In the genomic region with DNA sequence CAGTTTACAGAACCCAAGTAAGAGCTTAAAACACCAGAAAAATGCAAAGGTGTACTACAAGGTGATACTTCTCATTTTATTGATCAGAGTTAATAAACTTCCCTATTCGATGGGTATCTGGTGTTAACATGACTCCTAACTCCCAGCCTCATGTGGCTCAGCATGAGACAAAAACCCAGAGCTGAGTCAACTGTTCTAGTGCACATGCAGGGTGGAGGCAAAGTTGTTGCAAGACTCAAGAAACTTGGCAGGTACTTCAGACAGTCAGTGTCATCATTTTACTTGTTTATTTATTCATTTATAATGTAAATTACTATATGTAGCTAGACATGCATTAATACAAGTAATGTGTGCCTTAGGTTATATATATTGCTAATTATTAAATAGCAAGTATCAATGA, we compare ENCODE assay signal across 16 cellular contexts.
DNase-seq lines count a peak whose midpoint lies in the region; ATAC-seq and TF ChIP-seq lines count a peak whose summit lies in the region.
"Had no signal": no experiment of that assay in that cellular context is flagged by ENCODE, and none has a peak within 500 bp of the region (broad histone marks: within the 10 kb centered on the region; RNA-seq: fewer than 3 reads in every experiment).

No MANE protein-coding gene starts in this region.

- WGBS in IMR-90 (ENCODE audit: extremely low coverage in 2 of 2, insufficient read length in 1 of 2), 2 experiments, result no CpG with 5 or more reads among the region's 1 CpG
- 8% methylated on average over 1 of the region's 1 CpG for WGBS in mammary epithelial cell (ENCODE audit: low coverage, missing lambda C conversion rate)

- BruUV-seq in IMR-90 (replicated peaks; lab: Mats Ljungman, UMichigan) (no TSS peak), mammary epithelial cell (replicated peaks; lab: Mats Ljungman, UMichigan) (no TSS peak)

- H3K4me2 ChIP-seq in IMR-90 (ENCODE audit: low read depth, low read length), result no peak overlapping the region
- no peak overlapping the region for H3K4me2 ChIP-seq in mammary epithelial cell (ENCODE audit: insufficient read depth, low read depth, low read length)

- no peak for TF ChIP-seq POLR2A in IMR-90 (IDR thresholded peaks at IDR 0.05; ENCODE audit: low read depth, low read length)

- H3K27me3 ChIP-seq in IMR-90 (ENCODE audit: control insufficient read depth, insufficient read depth, low read length) (no peaks in the 10 kb centered on the region), mammary epithelial cell (ENCODE audit: insufficient read depth, low read length) (no peaks in the 10 kb centered on the region), foreskin keratinocyte (no peaks in the 10 kb centered on the region)

- H3K27ac ChIP-seq in IMR-90 (ENCODE audit: insufficient read depth, low read length) (no peak overlapping the region), mammary epithelial cell (ENCODE audit: insufficient read depth, low read depth, low read length) (peak overlapping the region; percentile 89), foreskin keratinocyte (peak overlapping the region; percentile 77)

- H2BK15ac ChIP-seq in IMR-90 (ENCODE audit: low read depth, low read length), result no peak overlapping the region

- H3K36me3 ChIP-seq in IMR-90 (ENCODE audit: control insufficient read depth, insufficient read depth, low read length) (no peaks in the 10 kb centered on the region), mammary epithelial cell (ENCODE audit: insufficient read depth, low read length) (no peaks in the 10 kb centered on the region)

- H3K14ac ChIP-seq in IMR-90 (replicated peaks; ENCODE audit: low read depth, low read length), result peak overlapping the region; percentile 68; the same call in 1 of the 2 replicates

- peak overlapping the region; percentile 79 for H2BK20ac ChIP-seq in IMR-90 (ENCODE audit: low read depth, low read length)

- TF ChIP-seq CTCF in AG09319 (IDR thresholded peaks at IDR 0.05; ENCODE audit: low read depth, low read length) (no peak), IMR-90 (conservative IDR thresholded peaks at IDR 0.05; ENCODE audit: low read depth, low read length) (no peak), mammary epithelial cell (conservative IDR thresholded peaks at IDR 0.05 in 1 of 2, IDR thresholded peaks at IDR 0.05 in 1 of 2; ENCODE audit: extremely low read depth in 1 of 2, insufficient read depth in 1 of 2, low read depth in 1 of 2, low read length in 2 of 2) (no peak), foreskin keratinocyte (conservative IDR thresholded peaks at IDR 0.05) (no peak)

- H3K4me1 ChIP-seq in IMR-90 (ENCODE audit: control insufficient read depth, insufficient read depth, low read length), result no peaks in the 10 kb centered on the region
- peaks cover 35% of the 10 kb centered on the region for H3K4me1 ChIP-seq in mammary epithelial cell (ENCODE audit: insufficient read depth, low read length)
- peaks cover 35% of the 10 kb centered on the region for H3K4me1 ChIP-seq in foreskin keratinocyte

- CTCF ChIA-PET in IMR-90 (lab: Yijun Ruan, JAX), result interaction anchor here (0.7 kb wide), 1 partner anchor 251 kb away, joined by 3 read pairs; no protein-coding TSS in a partner anchor
- CTCF ChIA-PET in mammary epithelial cell (lab: Charles Lee; ENCODE audit: low non-redundant PET), result no interaction called here

- no peak overlapping the region for H2BK120ac ChIP-seq in IMR-90 (ENCODE audit: low read depth, low read length)

- dilution Hi-C loops in IMR-90 (cut with HindIII; ENCODE audit: low sequenced_read_pairs, unreplicated experiment), result no loop called here
- dilution Hi-C loops in mammary epithelial cell (cut with HindIII; ENCODE audit: low sequenced_read_pairs), result no loop called here

- no peak overlapping the region for H3K18ac ChIP-seq in IMR-90 (ENCODE audit: low read depth, low read length)

- H4K20me1 ChIP-seq in IMR-90 (ENCODE audit: insufficient read depth, low read length) (no peaks in the 10 kb centered on the region), mammary epithelial cell (ENCODE audit: insufficient read depth, low read length) (no peaks in the 10 kb centered on the region)

- no peak overlapping the region for H4K5ac ChIP-seq in IMR-90 (ENCODE audit: low read depth, low read length)

- H3K9me3 ChIP-seq in IMR-90 (ENCODE audit: control insufficient read depth, insufficient read depth, low read length) (no peaks in the 10 kb centered on the region), mammary epithelial cell (replicated peaks; ENCODE audit: insufficient read depth, low read length) (no peaks in the 10 kb centered on the region)

- no peak overlapping the region for H3K4me3 ChIP-seq in IMR-90 (ENCODE audit: insufficient read depth, low read depth, low read length)
- no peak overlapping the region for H3K4me3 ChIP-seq in mammary epithelial cell (replicated peaks in 1 of 3; ENCODE audit: insufficient read depth in 1 of 3, low read depth in 2 of 3, low read length in 3 of 3)

- no peaks in the 10 kb centered on the region for H3K79me2 ChIP-seq in mammary epithelial cell (ENCODE audit: insufficient read depth, low read length)

- intact Hi-C loops in IMR-90 (cut with micrococcal nuclease), result no loop called here
- intact Hi-C loops in mammary epithelial cell (cut with micrococcal nuclease), result loop anchor here (5.0 to 10.0 kb wide), 2 partner anchors 49 to 218 kb away; a partner anchor contains a TSS

- no peak overlapping the region for H3K23ac ChIP-seq in IMR-90 (ENCODE audit: low read depth, low read length)

- TF ChIP-seq RAD21 in IMR-90 (IDR thresholded peaks at IDR 0.05; ENCODE audit: low read length), result no peak

- H3K9me1 ChIP-seq in IMR-90 (ENCODE audit: insufficient read depth, low read length), result no peaks in the 10 kb centered on the region

- H2AK9ac ChIP-seq in IMR-90 (replicated peaks; ENCODE audit: low read depth, low read length, poor library complexity), result no peak overlapping the region

- peak overlapping the region; percentile 42 for H2BK5ac ChIP-seq in IMR-90 (ENCODE audit: low read depth, low read length, poor library complexity, severe bottlenecking)

- H3K79me1 ChIP-seq in IMR-90 (ENCODE audit: low read depth in 1 of 2, low read length in 2 of 2), result no peaks in the 10 kb centered on the region

- H2AK5ac ChIP-seq in IMR-90 (ENCODE audit: low read depth, low read length), result no peak overlapping the region

- H2AFZ ChIP-seq in IMR-90 (replicated peaks; ENCODE audit: low read length, poor library complexity) (no peak overlapping the region), mammary epithelial cell (ENCODE audit: low read depth, low read length) (no peak overlapping the region)

- ATAC-seq in IMR-90 (ENCODE audit: low read depth) (no peak; the same call in 1 of the 2 replicates), foreskin keratinocyte (peak; percentile 89), GM18502 (IDR thresholded peaks at IDR 0.05; ENCODE audit: poor library complexity, unreplicated experiment) (no peak)
- ATAC-seq in activated CD4-positive, CD25-positive, alpha-beta regulatory T cell treated with anti-CD3 and anti-CD28 coated beads, Interleukin-2, amount 50 U/mL, for 24 hours, result no peak
- ATAC-seq: SK-N-SH treated with all-trans-retinoic acid at 6 μM for 48 hours had no signal

- no peak overlapping the region for H3K56ac ChIP-seq in IMR-90 (ENCODE audit: extremely low read depth, insufficient read depth, low read length)

- H3K9ac ChIP-seq in IMR-90 (ENCODE audit: low read depth, low read length) (no peak overlapping the region), mammary epithelial cell (ENCODE audit: insufficient read depth, low read length) (peak overlapping the region; percentile 12)

- in situ Hi-C loops in IMR-90 (cut with MboI; ENCODE audit: low sequenced_read_pairs), result no loop called here
- in situ Hi-C loops in mammary epithelial cell (cut with MboI; ENCODE audit: low sequenced_read_pairs in 2 of 2), result no loop called here

- 0 out of 2 replicates have a peak overlapping the region, but pooled peaks have one; percentile 8 for H4K91ac ChIP-seq in IMR-90 (ENCODE audit: insufficient read depth, low read depth, low read length)

- POLR2A ChIA-PET in IMR-90 (lab: Charles Lee; ENCODE audit: unreplicated experiment), result interaction anchor here (0.7 kb wide), 1 partner anchor 127 kb away, joined by 4 read pairs; no protein-coding TSS in a partner anchor

- no peak overlapping the region for H3K4ac ChIP-seq in IMR-90 (ENCODE audit: low read depth, low read length)

- no peak overlapping the region for H4K8ac ChIP-seq in IMR-90 (ENCODE audit: low read depth in 2 of 2, low read length in 2 of 2)

- DNase-seq in AG09319 (ENCODE audit: extremely low read depth, low read depth) (peak; percentile 5), IMR-90 (peak; percentile 79), mammary epithelial cell (peak; percentile 91), foreskin keratinocyte (peak; percentile 56 to 83), Ammon's horn (ENCODE audit: low spot score) (no peak)
- no peak for DNase-seq in activated CD4-positive, alpha-beta T cell treated with anti-CD3 and anti-CD28 coated beads for 1 hour
- DNase-seq: activated naive CD4-positive, alpha-beta T cell treated with anti-CD3 and anti-CD28 coated beads, Interleukin-2, amount 10 ng/mL, durations not matched to agents 7 days and 5 days; effector CD8-positive, alpha-beta T cell; GF-D8; glutamatergic neuron; H9; NCI-H1930; NCI-H510A had no signal

TF ChIP-seq in IMR-90, 13 proteins besides CTCF, POLR2A, EP300 and RAD21 (continues in another document):
- TF ChIP-seq BHLHE40 (IDR thresholded peaks at IDR 0.05; ENCODE audit: low read depth, low read length), result peak; percentile 74; the same call in 1 of the 2 replicates
- TF ChIP-seq CEBPB (IDR thresholded peaks at IDR 0.05; ENCODE audit: low read depth, low read length), result peak; percentile 63
- no peak for TF ChIP-seq RCOR1 (IDR thresholded peaks at IDR 0.05; ENCODE audit: insufficient replicate concordance, low read length)
- no peak for TF ChIP-seq SMC3 (IDR thresholded peaks at IDR 0.05; ENCODE audit: low read depth, low read length)
- no peak for TF ChIP-seq MXI1 (IDR thresholded peaks at IDR 0.05; ENCODE audit: borderline replicate concordance, low read depth, low read length)
- no peak for TF ChIP-seq MAZ (IDR thresholded peaks at IDR 0.05; ENCODE audit: borderline replicate concordance, low read depth, low read length)
- TF ChIP-seq, protein P1, sequence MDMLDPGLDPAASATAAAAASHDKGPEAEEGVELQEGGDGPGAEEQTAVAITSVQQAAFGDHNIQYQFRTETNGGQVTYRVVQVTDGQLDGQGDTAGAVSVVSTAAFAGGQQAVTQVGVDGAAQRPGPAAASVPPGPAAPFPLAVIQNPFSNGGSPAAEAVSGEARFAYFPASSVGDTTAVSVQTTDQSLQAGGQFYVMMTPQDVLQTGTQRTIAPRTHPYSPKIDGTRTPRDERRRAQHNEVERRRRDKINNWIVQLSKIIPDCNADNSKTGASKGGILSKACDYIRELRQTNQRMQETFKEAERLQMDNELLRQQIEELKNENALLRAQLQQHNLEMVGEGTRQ (IDR thresholded peaks at IDR 0.05; ENCODE audit: low read depth, low read length), result no peak
- no peak for TF ChIP-seq FOS (IDR thresholded peaks at IDR 0.05; ENCODE audit: low read depth, low read length)
- TF ChIP-seq RFX5 (IDR thresholded peaks at IDR 0.05; ENCODE audit: low read depth, low read length), result no peak

Comparison
In these comparisons a context has a peak if more than half of its experiments do, and no peak if none do; other contexts are left out.
1. DNase-seq: peak in AG09319 (single experiment), IMR-90 (single experiment), mammary epithelial cell (single experiment) and foreskin keratinocyte (2 of 2); none in Ammon's horn (single experiment) and activated CD4-positive, alpha-beta T cell treated with anti-CD3 and anti-CD28 coated beads for 1 hour (single experiment).